14 cellular contexts compared by ENCODE assay signal in genomic region chr7:143519411-143520131, GRCh38. TPM values are rescaled to one million over a fixed set of nuclear protein-coding genes. Genes with fewer than 3 reads are reported as not detected.
DNase-seq lines count a peak whose midpoint lies in the region; ATAC-seq and TF ChIP-seq lines count a peak whose summit lies in the region.
"Had no signal": no experiment of that assay in that cellular context is flagged by ENCODE, and none has a peak within 500 bp of the region (broad histone marks: within the 10 kb centered on the region; RNA-seq: fewer than 3 reads in every experiment).

No MANE protein-coding gene starts in this region.

- peak; percentile 75 for DNase-seq in EL
- peak; percentile 17 for DNase-seq in NCI-H69 (lab: John Stamatoyannopoulos, UW)
- peak in 5 of 10 donors; percentile 26 to 69 (median 55) for DNase-seq in dorsolateral prefrontal cortex
- peak; percentile 57 for DNase-seq in osteocyte (ENCODE audit: extremely low spot score, unreplicated experiment)
- no peak for DNase-seq in Kasumi-1 (lab: John Stamatoyannopoulos, UW)
- no peak for DNase-seq in HPDE6-E6E7 (ENCODE audit: extremely low spot score)
- DNase-seq: activated CD4-positive, alpha-beta T cell treated with anti-CD3 and anti-CD28 coated beads for 48 hours; activated effector memory CD4-positive, alpha-beta T cell treated with Interleukin-2 at 50 U/mL for 16 hours; colonic mucosa had no signal

- H3K27ac ChIP-seq in dorsolateral prefrontal cortex = peak overlapping the region in 48 of 59 donors; percentile 11 to 91 (median 62)
- H3K27ac ChIP-seq: colonic mucosa had no signal

- H3K27ac Mint-ChIP-seq in osteocyte (ENCODE audit: unreplicated experiment) = peak overlapping the region; percentile 84
- H3K27ac Mint-ChIP-seq: memory B cell had no signal

- H3K4me1 Mint-ChIP-seq in osteocyte (ENCODE audit: unreplicated experiment) = peaks cover 45% of the 10 kb centered on the region
- H3K4me1 Mint-ChIP-seq: memory B cell had no signal

- H3K9me3 Mint-ChIP-seq in osteocyte (ENCODE audit: unreplicated experiment) = no peaks in the 10 kb centered on the region
- H3K9me3 Mint-ChIP-seq: memory B cell had no signal

- no peak overlapping the region for H3K4me3 Mint-ChIP-seq in osteocyte (ENCODE audit: unreplicated experiment)
- H3K4me3 Mint-ChIP-seq: memory B cell had no signal

- peaks cover 0 to 8% (median 0%) of the 10 kb centered on the region in 45 donors for H3K27me3 ChIP-seq in dorsolateral prefrontal cortex
- H3K27me3 ChIP-seq: colonic mucosa had no signal

- H3K27me3 Mint-ChIP-seq in osteocyte (ENCODE audit: unreplicated experiment) = no peaks in the 10 kb centered on the region

- no peak for TF ChIP-seq CTCF in dorsolateral prefrontal cortex (IDR thresholded peaks at IDR 0.05 in 54 of 56, conservative IDR thresholded peaks at IDR 0.05 in 2 of 56; ENCODE audit: low read depth in 1 of 56, partially characterized antibody in 56 of 56)
- TF ChIP-seq CTCF in osteocyte (IDR thresholded peaks at IDR 0.05) = no peak

- H3K4me3 ChIP-seq in dorsolateral prefrontal cortex = no peak overlapping the region
- H3K4me3 ChIP-seq: colonic mucosa had no signal

- H3K36me3 Mint-ChIP-seq in osteocyte (ENCODE audit: unreplicated experiment) = no peaks in the 10 kb centered on the region
- H3K36me3 Mint-ChIP-seq: memory B cell had no signal

- intact Hi-C loops in dorsolateral prefrontal cortex (cut with DNase I) = no loop called here

- no peak for ATAC-seq in GM21619 (IDR thresholded peaks at IDR 0.05; ENCODE audit: unreplicated experiment)
- ATAC-seq in GM19351 (IDR thresholded peaks at IDR 0.05; ENCODE audit: unreplicated experiment) = no peak

RNA-seq across cellular contexts. Expression of gene TAS2R41, which starts 41.9 kb away (rescaled TPM):
- total RNA-seq in dorsolateral prefrontal cortex = under 1 TPM in 2 of 120 experiments, not detected in 118; 0.52 to 0.73 TPM
- total RNA-seq in osteocyte = not detected in 2 replicates
- total RNA-seq: colonic mucosa, SK-MEL-5, ureter had no signal

RNA-seq across cellular contexts. Expression of gene CTAGE15, which starts 52.0 kb away (rescaled TPM):
- 1 to 10 TPM in 9 of 120 experiments, under 1 TPM in 18, not detected in 93; 0.18 to 1.7 (median 0.57) TPM for total RNA-seq in dorsolateral prefrontal cortex
- not detected in 2 replicates for total RNA-seq in osteocyte
- total RNA-seq: SK-MEL-5 had no signal

Comparison
In these comparisons a context has a peak if more than half of its experiments do, and no peak if none do; other contexts are left out.
1. DNase-seq: peak in EL (single experiment), NCI-H69 (single experiment) and osteocyte (single experiment); none in Kasumi-1 (0 of 2) and HPDE6-E6E7 (single experiment).